Comparison of ENCODE assay signal across 19 cellular contexts in genomic region chr22:24990344-24990905, GRCh38. TPM values are rescaled to one million over a fixed set of nuclear protein-coding genes. Genes with fewer than 3 reads are reported as not detected.
DNase-seq lines count a peak whose midpoint lies in the region; ATAC-seq, FAIRE-seq and TF ChIP-seq lines count a peak whose summit lies in the region.
"Had no signal": no experiment of that assay in that cellular context is flagged by ENCODE, and none has a peak within 500 bp of the region (broad histone marks: within the 10 kb centered on the region; RNA-seq: fewer than 3 reads in every experiment).

No MANE protein-coding gene starts in this region.

- no peak overlapping the region for H3K4me3 ChIP-seq in breast epithelium
- no peak overlapping the region for H3K4me3 ChIP-seq in keratinocyte (ENCODE audit: control insufficient read depth in 2 of 3, extremely low read depth in 1 of 3, insufficient read depth in 2 of 3, low read depth in 1 of 3, low read length in 3 of 3)
- no peak overlapping the region for H3K4me3 ChIP-seq in thyroid gland (replicated peaks in 1 of 3)
- no peak overlapping the region for H3K4me3 ChIP-seq in psoas muscle
- H3K4me3 ChIP-seq: BLaER1 treated with 17β-estradiol and CSF1 and Interleukin-3, amounts not matched to agents 10 nM and 100 nM; SJCRH30; thoracic aorta had no signal

- dilution Hi-C loops in keratinocyte (cut with MboI; ENCODE audit: extremely low pct_ligation_motif_present, low sequenced_read_pairs) = no loop called here

- TF ChIP-seq POLR2A in breast epithelium (IDR thresholded peaks at IDR 0.05) (no peak), thyroid gland (IDR thresholded peaks at IDR 0.05) (no peak)

- peaks cover 20% of the 10 kb centered on the region for H3K27me3 Mint-ChIP-seq in T-helper 1 cell treated with Interleukin-12 subunit alpha and Interleukin-12 subunit beta and Interleukin-4 antibody, amounts not matched to agents 30 μg/mL and 1 μg/mL, for 36 hours (ENCODE audit: low read depth)

- H3K27ac ChIP-seq in breast epithelium (peak overlapping the region; percentile 78 to 82), keratinocyte (ENCODE audit: control insufficient read depth, insufficient read depth, low read length) (peak overlapping the region; percentile 96), thyroid gland (peak overlapping the region; percentile 70 to 89 (median 88)), psoas muscle (no peak overlapping the region)
- H3K27ac ChIP-seq: SJCRH30 had no signal

- H3K9me3 ChIP-seq in breast epithelium = no peaks in the 10 kb centered on the region
- H3K9me3 ChIP-seq in keratinocyte (ENCODE audit: control insufficient read depth, low read depth, low read length) = no peaks in the 10 kb centered on the region
- no peaks in the 10 kb centered on the region for H3K9me3 ChIP-seq in thyroid gland
- no peaks in the 10 kb centered on the region for H3K9me3 ChIP-seq in psoas muscle
- H3K9me3 ChIP-seq: BLaER1 treated with 17β-estradiol and CSF1 and Interleukin-3, amounts not matched to agents 10 nM and 100 nM; SJCRH30; thoracic aorta had no signal

- ATAC-seq in psoas muscle (no peak), HG03108 (IDR thresholded peaks at IDR 0.05; ENCODE audit: unreplicated experiment) (no peak)

- H3K27me3 ChIP-seq in breast epithelium (no peaks in the 10 kb centered on the region), keratinocyte (ENCODE audit: control insufficient read depth, extremely low read depth, insufficient read depth, low read length) (no peaks in the 10 kb centered on the region), thyroid gland (no peaks in the 10 kb centered on the region), psoas muscle (ENCODE audit: insufficient read depth in 3 of 3, low read length in 2 of 3) (peaks cover 0 to 3% (median 0%) of the 10 kb centered on the region in 3 donors)

- H3K4me3 Mint-ChIP-seq in T-helper 1 cell treated with Interleukin-12 subunit alpha and Interleukin-12 subunit beta and Interleukin-4 antibody, amounts not matched to agents 30 μg/mL and 1 μg/mL, for 36 hours = no peak overlapping the region

- no peak overlapping the region for H3K9ac ChIP-seq in keratinocyte (ENCODE audit: control insufficient read depth, extremely low read depth, insufficient read depth, low read length)

- H3K4me1 ChIP-seq in breast epithelium (peaks cover 0 to 6% of the 10 kb centered on the region in 2 donors), keratinocyte (ENCODE audit: control insufficient read depth, extremely low read depth, insufficient read depth, low read length) (peaks cover 66% of the 10 kb centered on the region), thyroid gland (peaks cover 45 to 78% of the 10 kb centered on the region in 2 donors), psoas muscle (no peaks in the 10 kb centered on the region)
- H3K4me1 ChIP-seq: SJCRH30 had no signal

- WGBS in thyroid gland, 2 donors = 89 to 97% methylated on average over 10 of the region's 10 CpGs
- WGBS in psoas muscle, 3 donors = 88 to 96% (median 93%) methylated on average over 10 of the region's 10 CpGs

- peak overlapping the region; percentile 6 for H3K27ac Mint-ChIP-seq in T-helper 1 cell treated with Interleukin-12 subunit alpha and Interleukin-12 subunit beta and Interleukin-4 antibody, amounts not matched to agents 30 μg/mL and 1 μg/mL, for 36 hours

- H3K4me2 ChIP-seq in keratinocyte (ENCODE audit: control insufficient read depth, extremely low read depth, insufficient read depth, low read depth, low read length) = no peak overlapping the region

- H3K9me1 ChIP-seq in keratinocyte (ENCODE audit: control insufficient read depth, extremely low read depth, insufficient read depth, low read length) = peaks cover 4% of the 10 kb centered on the region

- peaks cover 57% of the 10 kb centered on the region for H3K4me1 Mint-ChIP-seq in T-helper 1 cell treated with Interleukin-12 subunit alpha and Interleukin-12 subunit beta and Interleukin-4 antibody, amounts not matched to agents 30 μg/mL and 1 μg/mL, for 36 hours (ENCODE audit: low read depth)

- H3K79me2 ChIP-seq in keratinocyte (ENCODE audit: control insufficient read depth, insufficient read depth, low read length) = peaks cover 19% of the 10 kb centered on the region

- intact Hi-C loops in breast epithelium (cut with DNase I; ENCODE audit: low total_unique reads) = no loop called here
- intact Hi-C loops in thyroid gland (cut with DNase I) = no loop called here
- intact Hi-C loops in psoas muscle (cut with DNase I) = no loop called here

- H2AFZ ChIP-seq in keratinocyte (ENCODE audit: control insufficient read depth, low read length) = no peak overlapping the region

- no peak for TF ChIP-seq CTCF in breast epithelium (IDR thresholded peaks at IDR 0.05)
- TF ChIP-seq CTCF in keratinocyte (optimal IDR thresholded peaks at IDR 0.05 in 1 of 3, IDR thresholded peaks at IDR 0.05 in 1 of 3, conservative IDR thresholded peaks at IDR 0.05 in 1 of 3; ENCODE audit: extremely low read depth in 1 of 3, insufficient read depth in 2 of 3, low read length in 3 of 3) = no peak
- TF ChIP-seq CTCF in thyroid gland (IDR thresholded peaks at IDR 0.05) = no peak
- no peak for TF ChIP-seq CTCF in psoas muscle (IDR thresholded peaks at IDR 0.05)

- H3K9me3 Mint-ChIP-seq in T-helper 1 cell treated with Interleukin-12 subunit alpha and Interleukin-12 subunit beta and Interleukin-4 antibody, amounts not matched to agents 30 μg/mL and 1 μg/mL, for 36 hours = no peaks in the 10 kb centered on the region

- DNase-seq in T-helper 1 cell (no peak), breast epithelium (ENCODE audit: low spot score in 2 of 2) (no peak), keratinocyte (ENCODE audit: low read depth, low spot score) (no peak), thyroid gland (no peak), psoas muscle (no peak)
- no peak for DNase-seq in effector CD4-positive, alpha-beta T cell
- DNase-seq: activated CD4-positive, alpha-beta T cell treated with anti-CD3 and anti-CD28 coated beads for 4 hours; activated naive CD4-positive, alpha-beta T cell treated with anti-CD3 and anti-CD28 coated beads, Interleukin-2, amount 50 U/mL, for 16 hours; activated T-cell treated with anti-CD3 and anti-CD28 coated beads for 4 hours; NCI-H1436; SJCRH30; T1000 had no signal

- H3K36me3 Mint-ChIP-seq in T-helper 1 cell treated with Interleukin-12 subunit alpha and Interleukin-12 subunit beta and Interleukin-4 antibody, amounts not matched to agents 30 μg/mL and 1 μg/mL, for 36 hours (ENCODE audit: low read depth) = peaks cover 7% of the 10 kb centered on the region

- H3K36me3 ChIP-seq in breast epithelium (no peaks in the 10 kb centered on the region), keratinocyte (ENCODE audit: control insufficient read depth in 2 of 2, extremely low read depth in 1 of 2, insufficient read depth in 2 of 2, low read length in 2 of 2) (peaks cover 2 to 6% of the 10 kb centered on the region in 2 experiments), thyroid gland (no peaks in the 10 kb centered on the region), psoas muscle (ENCODE audit: insufficient read depth in 1 of 2, low read depth in 1 of 2) (no peaks in the 10 kb centered on the region)
- H3K36me3 ChIP-seq: BLaER1 treated with 17β-estradiol and CSF1 and Interleukin-3, amounts not matched to agents 10 nM and 100 nM; SJCRH30; thoracic aorta had no signal

- FAIRE-seq in keratinocyte (lab: Jason Lieb, UNC) = no peak

- H4K20me1 ChIP-seq in keratinocyte (ENCODE audit: control insufficient read depth, extremely low read depth, insufficient read depth, low read length) = no peaks in the 10 kb centered on the region

RNA-seq across cellular contexts. Expression of gene KIAA1671, which starts 37.9 kb away (rescaled TPM):
- 10 to 100 TPM in 2 of 3 donors, 1 to 10 TPM in 1; 9.8 to 62.8 (median 36.4) TPM for total RNA-seq in breast epithelium
- 15.3 to 17.4 TPM (median 15.4 TPM) in 3 replicates for polyA plus RNA-seq in keratinocyte
- 10.4 TPM for polyA plus RNA-seq in keratinocyte (2011; ENCODE audit: low read depth)
- 15.3 and 19.5 TPM in 2 replicates for polyA plus RNA-seq in keratinocyte (2011; cell fraction: cytosol; rRNA removed)
- polyA plus RNA-seq in keratinocyte (2011; cell fraction: nucleus; rRNA removed) = 49.4 and 50.0 TPM in 2 replicates
- polyA plus RNA-seq in keratinocyte (2012; ENCODE audit: low replicate concordance) = 16.1 and 19.0 TPM in 2 replicates
- polyA minus RNA-seq in keratinocyte = 36.5 to 48.2 TPM (median 39.6 TPM) in 3 replicates
- polyA minus RNA-seq in keratinocyte (2011; cell fraction: cytosol; rRNA and poly(A)+ RNA removed) = 24.7 TPM
- 62.6 and 98.8 TPM in 2 replicates for polyA minus RNA-seq in keratinocyte (2011; cell fraction: nucleus; rRNA and poly(A)+ RNA removed)
- total RNA-seq in thyroid gland = 100 to 1,000 TPM in 1 of 4 donors, 10 to 100 TPM in 3; 63.2 to 111 (median 79.7) TPM
- 10 to 100 TPM; 12.2 to 56.9 (median 26.1) TPM for total RNA-seq in psoas muscle
- polyA plus RNA-seq in psoas muscle = 10 to 100 TPM in 1 of 3 donors, 1 to 10 TPM in 2; 1.9 to 15.8 (median 8.8) TPM

RNA-seq across cellular contexts. Expression of gene LHFPL7, which starts 43.9 kb away (rescaled TPM):
- total RNA-seq in breast epithelium = not detected
- polyA plus RNA-seq in keratinocyte = not detected in 3 replicates
- polyA plus RNA-seq in keratinocyte (2011; ENCODE audit: low read depth) = not detected
- polyA plus RNA-seq in keratinocyte (2011; cell fraction: cytosol; rRNA removed) = not detected in 2 replicates
- polyA plus RNA-seq in keratinocyte (2011; cell fraction: nucleus; rRNA removed) = not detected in 2 replicates
- polyA plus RNA-seq in keratinocyte (2012; ENCODE audit: low replicate concordance) = not detected in 2 replicates
- not detected in 3 replicates for polyA minus RNA-seq in keratinocyte
- not detected for polyA minus RNA-seq in keratinocyte (2011; cell fraction: cytosol; rRNA and poly(A)+ RNA removed)
- not detected in 2 replicates for polyA minus RNA-seq in keratinocyte (2011; cell fraction: nucleus; rRNA and poly(A)+ RNA removed)
- not detected for total RNA-seq in thyroid gland
- total RNA-seq in psoas muscle = not detected
- polyA plus RNA-seq in psoas muscle = not detected
- total RNA-seq: H4, mesenteric fat pad, SJCRH30, thoracic aorta had no signal
- polyA plus RNA-seq: neural cell had no signal
